11 cellular contexts compared by ENCODE assay signal in genomic region chr7:30667172-30667571, GRCh38. TPM values are rescaled to one million over a fixed set of nuclear protein-coding genes. Genes with fewer than 3 reads are reported as not detected.
"Had no signal": no experiment of that assay in that cellular context is flagged by ENCODE, and none has a peak within 500 bp of the region (broad histone marks: within the 10 kb centered on the region; RNA-seq: fewer than 3 reads in every experiment).

No MANE protein-coding gene starts in this region.

- H3K4me1 Mint-ChIP-seq: IgD-negative memory B cell had no signal

- H3K4me3 ChIP-seq: K562 had no signal

- H3K27ac ChIP-seq: HL-60, KMS-11 had no signal

- ATAC-seq: HepG2, K562 had no signal

- FAIRE-seq: HepG2, HTR-8/SVneo, K562 had no signal

- H3K4me2 ChIP-seq: KMS-11 had no signal

- H3K9ac ChIP-seq: KMS-11 had no signal

- DNase-seq: IMR-90, KBM-7, KG1 had no signal

- H3K27ac Mint-ChIP-seq: IgD-negative memory B cell had no signal

RNA-seq across cellular contexts. Expression of gene CRHR2, which starts 15.1 kb away (rescaled TPM):
- total RNA-seq: HepG2, HT-29, HT1080, IMR-90, K562 had no signal
- polyA plus RNA-seq: HepG2, IgD-negative memory B cell, IMR-90, K562 had no signal
